13 cellular contexts compared by ENCODE assay signal in the genomic region with DNA sequence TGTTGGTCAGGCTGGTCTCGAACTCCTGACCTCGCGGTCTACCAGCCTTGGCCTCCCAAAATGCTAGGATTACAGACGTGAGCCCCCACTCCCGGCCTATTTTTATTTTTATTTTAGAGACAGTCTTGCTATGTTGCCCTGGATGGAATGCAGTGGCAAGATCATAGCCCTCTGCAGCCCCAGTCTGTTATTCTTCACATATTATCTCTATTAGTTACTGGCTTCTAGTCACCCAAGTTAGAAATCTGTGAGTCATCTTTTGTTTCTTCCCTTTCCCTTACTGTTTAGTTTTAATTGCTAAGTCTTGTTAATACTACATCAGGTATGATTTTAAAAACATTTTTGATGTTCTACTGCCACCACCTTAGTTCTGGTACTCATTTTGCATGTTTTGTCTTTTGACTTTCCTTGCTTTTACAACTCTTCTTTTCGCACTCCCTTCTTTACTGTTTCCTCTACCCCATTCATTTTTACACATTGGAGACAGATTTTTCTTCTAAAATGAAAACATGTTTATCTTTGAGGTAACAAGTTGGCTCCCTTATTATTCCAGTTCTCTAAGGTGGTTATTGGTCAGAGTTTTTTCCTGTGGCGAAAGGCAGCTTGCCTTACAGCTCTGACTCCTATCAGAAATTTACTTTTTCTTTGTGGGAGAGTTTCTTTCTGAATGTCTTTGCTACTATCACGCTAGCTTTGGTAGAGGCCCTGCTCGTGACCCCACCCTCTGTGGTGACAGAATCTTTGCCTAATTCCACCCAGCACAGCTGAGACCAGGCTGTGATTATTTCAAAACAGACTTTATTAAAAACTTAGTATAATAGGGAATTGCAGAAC. TPM values are rescaled to one million over a fixed set of nuclear protein-coding genes. Genes with fewer than 3 reads are reported as not detected.
A peak's percentile ranks its signal among the peaks of the same experiment; 100 is the strongest.
DNase-seq lines count a peak whose midpoint lies in the region; ATAC-seq and TF ChIP-seq lines count a peak whose summit lies in the region.
"Had no signal": no experiment of that assay in that cellular context is flagged by ENCODE, and none has a peak within 500 bp of the region (broad histone marks: within the 10 kb centered on the region; RNA-seq: fewer than 3 reads in every experiment).

No MANE protein-coding gene starts in this region.

- peak overlapping the region; percentile 77 for H3K9ac ChIP-seq in adipocyte (ENCODE audit: low read length)
- H3K9ac ChIP-seq: BLaER1 had no signal

- H3K27ac Mint-ChIP-seq in MCF 10A (ENCODE audit: low read depth, unreplicated experiment), result peak overlapping the region; percentile 26
- H3K27ac Mint-ChIP-seq: activated naive CD8-positive, alpha-beta T cell treated with anti-CD3 and anti-CD28 coated beads, Interleukin-2, amount 10 ng/mL, durations not matched to agents 7 days and 5 days had no signal

- peaks cover 21% of the 10 kb centered on the region for H3K36me3 Mint-ChIP-seq in MCF 10A (ENCODE audit: insufficient read depth, unreplicated experiment)

- no peak for TF ChIP-seq POLR2A in breast epithelium (IDR thresholded peaks at IDR 0.05)

- H3K4me3 ChIP-seq in breast epithelium (no peak overlapping the region), adipocyte (ENCODE audit: low read length) (peak overlapping the region; percentile 68), thoracic aorta (no peak overlapping the region)
- H3K4me3 ChIP-seq: BLaER1, gastrocnemius medialis, Peyer's patch had no signal

- H3K4me1 Mint-ChIP-seq in MCF 10A (ENCODE audit: insufficient read depth, unreplicated experiment), result peaks cover 23% of the 10 kb centered on the region

- POLR2A ChIA-PET in MCF 10A (lab: Yijun Ruan, JAX), result interaction anchor here (0.6 to 1.4 kb wide), 4 partner anchors 9 to 161 kb away, joined by 3 to 5 read pairs (median 4); a partner anchor contains a TSS

- H3K9me3 ChIP-seq in breast epithelium (no peaks in the 10 kb centered on the region), adipocyte (ENCODE audit: control insufficient read depth, low read length) (peaks cover 3% of the 10 kb centered on the region), thoracic aorta (no peaks in the 10 kb centered on the region)
- H3K9me3 ChIP-seq: gastrocnemius medialis, Peyer's patch had no signal

- DNase-seq in MCF 10A (ENCODE audit: unreplicated experiment) (peak; percentile 28), breast epithelium (ENCODE audit: low spot score in 2 of 2) (no peak), adipocyte (ENCODE audit: low read depth) (peak; percentile 56), foreskin keratinocyte (peak in 1 of 2 donors; percentile 45), thoracic aorta (ENCODE audit: low spot score) (no peak)
- DNase-seq in effector CD8-positive, alpha-beta T cell (lab: John Stamatoyannopoulos, UW), result no peak
- DNase-seq: activated naive CD8-positive, alpha-beta T cell treated with anti-CD3 and anti-CD28 coated beads, Interleukin-2, amount 10 ng/mL, durations not matched to agents 7 days and 5 days; gastrocnemius medialis; NCI-H2171; Peyer's patch had no signal

- TF ChIP-seq CTCF in MCF 10A (IDR thresholded peaks at IDR 0.05; ENCODE audit: unreplicated experiment) (no peak), breast epithelium (IDR thresholded peaks at IDR 0.05) (no peak), foreskin keratinocyte (conservative IDR thresholded peaks at IDR 0.05) (peak; percentile 37), thoracic aorta (IDR thresholded peaks at IDR 0.05) (no peak)

- H3K4me3 Mint-ChIP-seq in MCF 10A (ENCODE audit: unreplicated experiment), result no peak overlapping the region
- H3K4me3 Mint-ChIP-seq: activated naive CD8-positive, alpha-beta T cell treated with anti-CD3 and anti-CD28 coated beads, Interleukin-2, amount 10 ng/mL, durations not matched to agents 7 days and 5 days had no signal

- H3K27ac ChIP-seq in breast epithelium (peak overlapping the region in 1 of 2 donors; percentile 52), foreskin keratinocyte (no peak overlapping the region), thoracic aorta (peak overlapping the region; percentile 21 to 45)
- H3K27ac ChIP-seq: BLaER1, gastrocnemius medialis, Peyer's patch had no signal

- no TSS peak for BruUV-seq in MCF 10A (replicated peaks; lab: Mats Ljungman, UMichigan)

- peaks cover 6 to 8% of the 10 kb centered on the region in 2 donors for H3K4me1 ChIP-seq in breast epithelium
- H3K4me1 ChIP-seq in adipocyte (ENCODE audit: control insufficient read depth, insufficient read depth, low read length), result peaks cover 28% of the 10 kb centered on the region
- H3K4me1 ChIP-seq in foreskin keratinocyte, result peaks cover 22% of the 10 kb centered on the region
- peaks cover 13 to 18% of the 10 kb centered on the region in 2 donors for H3K4me1 ChIP-seq in thoracic aorta (ENCODE audit: control insufficient read depth in 1 of 2, low read depth in 2 of 2)
- H3K4me1 ChIP-seq: BLaER1 had no signal

- no peaks in the 10 kb centered on the region for H3K9me3 Mint-ChIP-seq in MCF 10A (ENCODE audit: unreplicated experiment)

- H3K36me3 ChIP-seq in breast epithelium (no peaks in the 10 kb centered on the region), adipocyte (ENCODE audit: control insufficient read depth, insufficient read depth, low read length, severe bottlenecking) (peaks cover 3% of the 10 kb centered on the region), thoracic aorta (peaks cover under 1% of the 10 kb centered on the region)

- ATAC-seq in foreskin keratinocyte (peak; percentile 87), thoracic aorta (ENCODE audit: insufficient number of reproducible peaks, low FRiP score, low read depth) (no peak), GM19455 (IDR thresholded peaks at IDR 0.05; ENCODE audit: unreplicated experiment) (no peak), HG03469 (IDR thresholded peaks at IDR 0.05; ENCODE audit: unreplicated experiment) (no peak)
- ATAC-seq: gastrocnemius medialis had no signal

- H3K27me3 Mint-ChIP-seq in MCF 10A (ENCODE audit: insufficient read depth, unreplicated experiment), result no peaks in the 10 kb centered on the region
- H3K27me3 Mint-ChIP-seq: activated naive CD8-positive, alpha-beta T cell treated with anti-CD3 and anti-CD28 coated beads, Interleukin-2, amount 10 ng/mL, durations not matched to agents 7 days and 5 days had no signal

- intact Hi-C loops in MCF 10A (cut with micrococcal nuclease) (no loop called here), breast epithelium (cut with DNase I; ENCODE audit: low total_unique reads) (no loop called here)

- CTCF ChIA-PET in MCF 10A (lab: Yijun Ruan, JAX), result interaction anchor here (0.7 to 2.9 kb wide), 2 partner anchors 12 to 86 kb away, joined by 3 to 9 read pairs; no protein-coding TSS in a partner anchor

- H3K27me3 ChIP-seq in breast epithelium (no peaks in the 10 kb centered on the region), adipocyte (replicated peaks; ENCODE audit: control insufficient read depth, insufficient read depth, low read length) (no peaks in the 10 kb centered on the region), foreskin keratinocyte (no peaks in the 10 kb centered on the region), thoracic aorta (replicated peaks; ENCODE audit: insufficient read depth) (no peaks in the 10 kb centered on the region)
- H3K27me3 ChIP-seq: BLaER1, gastrocnemius medialis, Peyer's patch had no signal

RNA-seq across cellular contexts. Expression of a gene that starts 19.5 kb away (rescaled TPM):
- total RNA-seq in MCF 10A (2022), result 62.0 and 70.1 TPM in 2 replicates
- 10 to 100 TPM; 47.2 to 71.1 (median 47.8) TPM for total RNA-seq in breast epithelium
- 32.3 and 34.5 TPM in 2 replicates for total RNA-seq in foreskin keratinocyte
- polyA plus RNA-seq in foreskin keratinocyte, result 5.8 and 7.2 TPM in 2 replicates
- total RNA-seq in thoracic aorta, result 10 to 100 TPM; 29.0 to 42.8 TPM

Comparison
In these comparisons a context has a peak if more than half of its experiments do, and no peak if none do; other contexts are left out.
1. DNase-seq: peak in MCF 10A (single experiment) and adipocyte (single experiment); none in breast epithelium (0 of 2), thoracic aorta (single experiment) and effector CD8-positive, alpha-beta T cell (single experiment).